Comparison of ENCODE assay signal across 25 cellular contexts in the genomic region with DNA sequence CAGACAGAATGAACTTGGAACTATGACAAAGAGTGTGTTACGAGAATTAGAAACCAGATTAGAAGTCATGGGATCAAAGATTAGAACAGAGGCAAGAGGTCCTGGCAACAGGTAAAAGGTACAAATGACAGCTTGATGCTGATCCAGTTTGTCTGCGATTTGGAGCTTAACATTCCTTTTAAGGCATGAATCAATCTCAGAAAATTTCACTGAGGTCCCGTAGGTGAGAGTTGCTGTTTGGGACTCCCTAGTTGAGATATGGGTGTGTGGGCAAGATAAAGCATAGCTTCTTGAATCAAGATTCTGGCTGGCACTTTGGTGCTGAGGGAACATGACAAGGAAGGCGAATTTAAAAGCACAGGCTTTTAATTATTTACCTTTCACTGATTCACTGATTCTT.
"Had no signal": no experiment of that assay in that cellular context is flagged by ENCODE, and none has a peak within 500 bp of the region (broad histone marks: within the 10 kb centered on the region; RNA-seq: fewer than 3 reads in every experiment).

No MANE protein-coding gene starts in this region.

- H3K27ac ChIP-seq: left lung, ovary, skin epidermis, spleen, suprapubic skin, thoracic aorta, tibial artery, uterus had no signal

- H3K4me3 Mint-ChIP-seq: naive thymus-derived CD4-positive, alpha-beta T cell; natural killer cell treated with Interleukin-12 subunit alpha and Interleukin-12 subunit beta and Interleukin-15 and Interleukin-18, amount 100 ng/mL, for 72 hours; stimulated activated effector memory CD8-positive, alpha-beta T cell treated with anti-CD3 and anti-CD28 coated beads, Interleukin-12 subunit alpha, Interleukin-12 subunit beta, amount 100 ng/mL, for 72 hours; stimulated activated naive CD8-positive, alpha-beta T cell treated with anti-CD3 and anti-CD28 coated beads, Interleukin-15, Interleukin-2, amounts not matched to agents 100 ng/mL and 50 ng/mL, for 24 hours; type B pancreatic cell had no signal

- H3K27me3 Mint-ChIP-seq: progenitor cell of endocrine pancreas, type B pancreatic cell had no signal

- H3K4me1 ChIP-seq: left lung, spleen, suprapubic skin, tibial artery, uterus had no signal

- H3K27me3 ChIP-seq: left lung, ovary, spleen, suprapubic skin, tibial artery had no signal

- H3K36me3 Mint-ChIP-seq: naive thymus-derived CD4-positive, alpha-beta T cell; natural killer cell treated with Interleukin-12 subunit alpha and Interleukin-12 subunit beta and Interleukin-15 and Interleukin-18, amount 100 ng/mL, for 72 hours; stimulated activated effector memory CD8-positive, alpha-beta T cell treated with anti-CD3 and anti-CD28 coated beads, Interleukin-12 subunit alpha, Interleukin-12 subunit beta, amount 100 ng/mL, for 72 hours; type B pancreatic cell had no signal

- DNase-seq: hippocampal formation; kidney; left colon; left lung; mesendoderm; midbrain; mucosa of descending colon; naive thymus-derived CD4-positive, alpha-beta T cell; ovary; right cardiac atrium; spleen; stimulated activated CD4-positive, alpha-beta T cell treated with anti-CD3 and anti-CD28 coated beads, Interleukin-4, amount 100 ng/mL, for 24 hours; stimulated activated naive CD4-positive, alpha-beta T cell; tibial artery; uterus had no signal

- FAIRE-seq: kidney had no signal

- ATAC-seq: left colon; left lung; mucosa of descending colon; naive thymus-derived CD4-positive, alpha-beta T cell; natural killer cell treated with Interleukin-12 subunit alpha and Interleukin-12 subunit beta and Interleukin-15 and Interleukin-18, amount 100 ng/mL, for 72 hours; right cardiac atrium; sciatic nerve; stimulated activated effector memory CD8-positive, alpha-beta T cell treated with anti-CD3 and anti-CD28 coated beads, Interleukin-12 subunit alpha, Interleukin-12 subunit beta, amount 100 ng/mL, for 72 hours had no signal

- H3K4me1 Mint-ChIP-seq: stimulated activated effector memory CD8-positive, alpha-beta T cell treated with anti-CD3 and anti-CD28 coated beads, Interleukin-12 subunit alpha, Interleukin-12 subunit beta, amount 100 ng/mL, for 72 hours had no signal

- H3K9me3 Mint-ChIP-seq: naive thymus-derived CD4-positive, alpha-beta T cell; natural killer cell treated with Interleukin-12 subunit alpha and Interleukin-12 subunit beta and Interleukin-15 and Interleukin-18, amount 100 ng/mL, for 72 hours; stimulated activated effector memory CD8-positive, alpha-beta T cell treated with anti-CD3 and anti-CD28 coated beads, Interleukin-12 subunit alpha, Interleukin-12 subunit beta, amount 100 ng/mL, for 72 hours; stimulated activated naive CD8-positive, alpha-beta T cell treated with anti-CD3 and anti-CD28 coated beads, Interleukin-15, Interleukin-2, amounts not matched to agents 100 ng/mL and 50 ng/mL, for 24 hours; type B pancreatic cell had no signal

- H3K36me3 ChIP-seq: left lung, ovary, spleen, suprapubic skin, thoracic aorta, tibial artery, uterus had no signal

- H3K27ac Mint-ChIP-seq: naive thymus-derived CD4-positive, alpha-beta T cell; natural killer cell treated with Interleukin-12 subunit alpha and Interleukin-12 subunit beta and Interleukin-15 and Interleukin-18, amount 100 ng/mL, for 72 hours; progenitor cell of endocrine pancreas; stimulated activated effector memory CD8-positive, alpha-beta T cell treated with anti-CD3 and anti-CD28 coated beads, Interleukin-12 subunit alpha, Interleukin-12 subunit beta, amount 100 ng/mL, for 72 hours; stimulated activated naive CD8-positive, alpha-beta T cell treated with anti-CD3 and anti-CD28 coated beads, Interleukin-15, Interleukin-2, amounts not matched to agents 100 ng/mL and 50 ng/mL, for 24 hours; type B pancreatic cell had no signal

- H3K9me3 ChIP-seq: left lung, mucosa of descending colon, ovary, spleen, suprapubic skin, thoracic aorta, tibial artery, uterus had no signal

- H3K4me3 ChIP-seq: left lung, lung, mucosa of descending colon, ovary, skin epidermis, spleen, suprapubic skin, thoracic aorta, tibial artery, uterus had no signal
